23 cellular contexts compared by ENCODE assay signal in the genomic region with DNA sequence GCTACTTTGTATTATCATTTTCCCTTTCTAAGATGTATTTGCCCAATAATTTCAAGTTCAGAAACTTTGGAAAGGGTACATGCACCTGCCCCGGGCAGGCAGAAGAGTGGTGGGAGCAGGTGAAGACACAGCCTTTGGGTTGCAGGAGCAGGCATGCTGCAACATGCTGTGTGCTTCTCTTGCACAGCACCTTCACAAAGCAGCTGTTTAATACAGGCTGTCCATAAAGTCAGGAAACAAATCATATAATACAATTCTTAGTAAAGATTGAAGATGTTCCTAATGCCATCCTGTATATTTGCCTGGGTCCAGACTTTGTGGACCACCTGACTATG.
DNase-seq lines count a peak whose midpoint lies in the region; ATAC-seq, FAIRE-seq and TF ChIP-seq lines count a peak whose summit lies in the region.
"Had no signal": no experiment of that assay in that cellular context is flagged by ENCODE, and none has a peak within 500 bp of the region (broad histone marks: within the 10 kb centered on the region; RNA-seq: fewer than 3 reads in every experiment).

No MANE protein-coding gene starts in this region.

- no peaks in the 10 kb centered on the region for H3K36me3 Mint-ChIP-seq in activated naive CD4-positive, alpha-beta T cell treated with anti-CD3 and anti-CD28 coated beads for 36 hours (ENCODE audit: low read depth)
- no peaks in the 10 kb centered on the region for H3K36me3 Mint-ChIP-seq in stimulated activated effector memory CD8-positive, alpha-beta T cell treated with anti-CD3 and anti-CD28 coated beads, Interleukin-12 subunit alpha, Interleukin-12 subunit beta, amount 100 ng/mL, for 72 hours
- H3K36me3 Mint-ChIP-seq: activated CD8-positive, alpha-beta memory T cell treated with anti-CD3 and anti-CD28 coated beads, Interleukin-2, amount 10 ng/mL, durations not matched to agents 7 days and 5 days had no signal

- no peaks in the 10 kb centered on the region for H3K9me3 Mint-ChIP-seq in activated naive CD4-positive, alpha-beta T cell treated with anti-CD3 and anti-CD28 coated beads for 36 hours
- no peaks in the 10 kb centered on the region for H3K9me3 Mint-ChIP-seq in stimulated activated effector memory CD8-positive, alpha-beta T cell treated with anti-CD3 and anti-CD28 coated beads, Interleukin-12 subunit alpha, Interleukin-12 subunit beta, amount 100 ng/mL, for 72 hours
- H3K9me3 Mint-ChIP-seq: T-helper 1 cell treated with Interleukin-12 subunit alpha and Interleukin-12 subunit beta and Interleukin-4 antibody, amounts not matched to agents 30 μg/mL and 1 μg/mL, for 36 hours had no signal

- no peaks in the 10 kb centered on the region for H3K9me3 ChIP-seq in gastroesophageal sphincter
- no peaks in the 10 kb centered on the region for H3K9me3 ChIP-seq in gastrocnemius medialis
- H3K9me3 ChIP-seq: Caco-2, left ventricle myocardium inferior, uterus had no signal

- H3K4me1 ChIP-seq in gastroesophageal sphincter (no peaks in the 10 kb centered on the region), gastrocnemius medialis (peaks cover 0 to 7% of the 10 kb centered on the region in 2 donors)
- H3K4me1 ChIP-seq: uterus had no signal

- CTCF ChIA-PET in activated naive CD4-positive, alpha-beta T cell treated with anti-CD3 and anti-CD28 coated beads for 36 hours (lab: Charles Lee) = no interaction called here

- peaks cover 17% of the 10 kb centered on the region for H3K4me1 Mint-ChIP-seq in activated naive CD4-positive, alpha-beta T cell treated with anti-CD3 and anti-CD28 coated beads for 36 hours (ENCODE audit: low read depth)
- H3K4me1 Mint-ChIP-seq in stimulated activated effector memory CD8-positive, alpha-beta T cell treated with anti-CD3 and anti-CD28 coated beads, Interleukin-12 subunit alpha, Interleukin-12 subunit beta, amount 100 ng/mL, for 72 hours = peaks cover 16% of the 10 kb centered on the region

- no peak for FAIRE-seq in bronchial epithelial cell (lab: Jason Lieb, UNC)
- FAIRE-seq: frontal cortex, G401.6 had no signal

- H3K27ac ChIP-seq in gastroesophageal sphincter (no peak overlapping the region), gastrocnemius medialis (no peak overlapping the region)
- H3K27ac ChIP-seq: coronary artery, epithelial cell of prostate, left ventricle myocardium inferior, uterus had no signal

- WGBS in gastroesophageal sphincter (ENCODE audit: low coverage in 1 of 2), 2 donors = 73% methylated on average over 1 of the region's 1 CpG; no CpG with 5 or more reads in 1 of the 2 donors

- intact Hi-C loops in activated naive CD4-positive, alpha-beta T cell treated with anti-CD3 and anti-CD28 coated beads for 36 hours (cut with micrococcal nuclease) = loop anchor here (1.0 to 5.0 kb wide), 6 partner anchors 21 to 1055 kb away; no protein-coding TSS in a partner anchor
- intact Hi-C loops in gastrocnemius medialis (cut with DNase I; ENCODE audit: low total_unique reads) = no loop called here

- peaks cover 4% of the 10 kb centered on the region for H3K27me3 Mint-ChIP-seq in activated naive CD4-positive, alpha-beta T cell treated with anti-CD3 and anti-CD28 coated beads for 36 hours (ENCODE audit: low read depth)

- ATAC-seq in stimulated activated effector memory CD8-positive, alpha-beta T cell treated with anti-CD3 and anti-CD28 coated beads, Interleukin-12 subunit alpha, Interleukin-12 subunit beta, amount 100 ng/mL, for 72 hours = no peak
- ATAC-seq in gastroesophageal sphincter (no peak), HG03280 (IDR thresholded peaks at IDR 0.05; ENCODE audit: unreplicated experiment) (no peak), gastrocnemius medialis (no peak)
- ATAC-seq: sciatic nerve had no signal

- H3K4me3 Mint-ChIP-seq in activated naive CD4-positive, alpha-beta T cell treated with anti-CD3 and anti-CD28 coated beads for 36 hours = no peak overlapping the region
- H3K4me3 Mint-ChIP-seq in stimulated activated effector memory CD8-positive, alpha-beta T cell treated with anti-CD3 and anti-CD28 coated beads, Interleukin-12 subunit alpha, Interleukin-12 subunit beta, amount 100 ng/mL, for 72 hours = peak overlapping the region; percentile 26
- H3K4me3 Mint-ChIP-seq: activated CD8-positive, alpha-beta memory T cell treated with anti-CD3 and anti-CD28 coated beads, Interleukin-2, amount 10 ng/mL, durations not matched to agents 7 days and 5 days had no signal

- no peak for TF ChIP-seq CTCF in bronchial epithelial cell (IDR thresholded peaks at IDR 0.05; ENCODE audit: insufficient read depth, low read length, severe bottlenecking)
- no peak for TF ChIP-seq CTCF in gastroesophageal sphincter (IDR thresholded peaks at IDR 0.05)
- no peak for TF ChIP-seq CTCF in gastrocnemius medialis (IDR thresholded peaks at IDR 0.05 in 4 of 5, conservative IDR thresholded peaks at IDR 0.05 in 1 of 5)

- DNase-seq in activated naive CD4-positive, alpha-beta T cell treated with anti-CD3 and anti-CD28 coated beads for 36 hours = no peak
- no peak for DNase-seq in activated naive CD4-positive, alpha-beta T cell treated with Interleukin-2 at 50 U/mL for 16 hours
- peak; percentile 37 for DNase-seq in NCI-H2171 treated with DMSO at 0.1 percent for 48 hours (lab: John Stamatoyannopoulos, UW)
- peak; percentile 68 for DNase-seq in bronchial epithelial cell (ENCODE audit: low read depth)
- no peak for DNase-seq in stimulated activated effector memory CD8-positive, alpha-beta T cell treated with anti-CD3 and anti-CD28 coated beads, Interleukin-12 subunit alpha, Interleukin-12 subunit beta, amount 100 ng/mL, for 72 hours (ENCODE audit: low spot score in 2 of 2)
- no peak for DNase-seq in gastrocnemius medialis
- DNase-seq: activated gamma-delta T cell, Caco-2, Karpas-422, left ventricle myocardium inferior, NCI-H1417 treated with DMSO at 0.1 percent for 48 hours, NCI-H226, SHP77 treated with DMSO at 0.1 percent for 48 hours, uterus had no signal

- H3K27me3 ChIP-seq in bronchial epithelial cell (ENCODE audit: control insufficient read depth, insufficient read depth, low read length) (no peaks in the 10 kb centered on the region), gastroesophageal sphincter (no peaks in the 10 kb centered on the region), gastrocnemius medialis (no peaks in the 10 kb centered on the region)
- H3K27me3 ChIP-seq: uterus had no signal

- no peak for TF ChIP-seq EP300 in gastroesophageal sphincter (IDR thresholded peaks at IDR 0.05)

- H3K4me3 ChIP-seq in bronchial epithelial cell (ENCODE audit: low read depth, low read length) = no peak overlapping the region
- no peak overlapping the region for H3K4me3 ChIP-seq in gastroesophageal sphincter
- H3K4me3 ChIP-seq in gastrocnemius medialis = no peak overlapping the region
- H3K4me3 ChIP-seq: coronary artery, left ventricle myocardium inferior, uterus had no signal

- in situ Hi-C loops in gastrocnemius medialis (cut with MboI; ENCODE audit: low sequenced_read_pairs in 4 of 4) = no loop called here

- no peaks in the 10 kb centered on the region for H3K36me3 ChIP-seq in bronchial epithelial cell (ENCODE audit: control insufficient read depth, insufficient read depth, low read length)
- H3K36me3 ChIP-seq in gastroesophageal sphincter = no peaks in the 10 kb centered on the region
- no peaks in the 10 kb centered on the region for H3K36me3 ChIP-seq in gastrocnemius medialis
- H3K36me3 ChIP-seq: left ventricle myocardium inferior, uterus had no signal

- no peak for TF ChIP-seq POLR2A in gastroesophageal sphincter (IDR thresholded peaks at IDR 0.05)
- TF ChIP-seq POLR2A in gastrocnemius medialis (IDR thresholded peaks at IDR 0.05) = no peak

- H3K27ac Mint-ChIP-seq in activated naive CD4-positive, alpha-beta T cell treated with anti-CD3 and anti-CD28 coated beads for 36 hours = peak overlapping the region; percentile 64
- no peak overlapping the region for H3K27ac Mint-ChIP-seq in stimulated activated effector memory CD8-positive, alpha-beta T cell treated with anti-CD3 and anti-CD28 coated beads, Interleukin-12 subunit alpha, Interleukin-12 subunit beta, amount 100 ng/mL, for 72 hours
- H3K27ac Mint-ChIP-seq: activated CD8-positive, alpha-beta memory T cell treated with anti-CD3 and anti-CD28 coated beads, Interleukin-2, amount 10 ng/mL, durations not matched to agents 7 days and 5 days had no signal

Comparison
In these comparisons a context has a peak if more than half of its experiments do, and no peak if none do; other contexts are left out.
1. DNase-seq: peak in NCI-H2171 treated with DMSO at 0.1 percent for 48 hours (single experiment) and bronchial epithelial cell (single experiment); none in activated naive CD4-positive, alpha-beta T cell treated with anti-CD3 and anti-CD28 coated beads for 36 hours (single experiment), activated naive CD4-positive, alpha-beta T cell treated with Interleukin-2 at 50 U/mL for 16 hours (single experiment), stimulated activated effector memory CD8-positive, alpha-beta T cell treated with anti-CD3 and anti-CD28 coated beads, Interleukin-12 subunit alpha, Interleukin-12 subunit beta, amount 100 ng/mL, for 72 hours (0 of 2) and gastrocnemius medialis (0 of 2).